1 cellular context compared by ENCODE assay signal in the genomic region with DNA sequence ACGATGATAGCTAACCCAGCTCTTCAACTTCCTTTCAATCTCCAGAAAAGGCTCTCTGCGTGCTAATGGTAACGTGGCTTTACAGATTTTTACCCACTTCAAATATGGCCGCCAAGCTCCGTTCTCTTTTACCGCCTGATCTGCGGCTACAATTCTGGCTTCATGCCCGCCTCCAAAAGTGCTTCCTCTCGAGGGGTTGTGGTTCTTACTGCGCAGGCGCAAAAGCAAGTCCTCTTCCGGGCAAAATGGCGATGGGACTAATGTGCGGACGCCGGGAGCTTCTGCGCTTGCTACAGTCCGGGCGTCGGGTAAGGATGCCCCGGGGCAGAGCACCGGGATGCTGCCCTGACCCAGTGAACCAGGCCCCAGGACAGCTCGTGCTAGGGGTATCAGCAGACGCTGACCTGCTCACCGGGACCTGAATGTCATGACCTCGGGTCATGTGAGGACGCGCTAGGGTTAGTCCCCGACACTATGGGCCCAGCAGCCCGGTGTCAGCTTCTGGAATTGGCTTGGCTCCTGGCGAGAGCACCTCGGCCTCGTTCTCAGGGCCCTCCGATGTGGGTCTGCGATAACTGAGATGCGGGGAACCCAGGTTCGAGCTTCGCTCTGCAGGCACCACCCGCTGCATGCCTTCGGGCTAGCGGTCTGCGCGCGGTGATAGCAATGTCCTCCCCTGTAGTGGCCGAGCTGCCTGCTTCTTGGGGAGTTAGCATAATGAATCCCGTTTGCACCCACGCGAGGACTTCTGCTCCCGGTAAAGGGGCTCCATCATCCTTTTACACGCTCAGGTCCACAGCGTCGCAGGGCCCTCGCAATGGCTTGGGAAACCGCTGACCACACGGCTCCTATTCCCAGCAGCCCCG.
A peak's percentile ranks its signal among the peaks of the same experiment; 100 is the strongest.
TF ChIP-seq lines count a peak whose summit lies in the region.

A gene (plus strand): TSS at position 232 of the 866 bp plus-strand sequence. CDS start 14 bp downstream, at position 246.

TF ChIP-seq in K562, 482 proteins besides CTCF, POLR2A, EP300 and RAD21 (continued from another document and continues in another):
- TF ChIP-seq, protein P1, sequence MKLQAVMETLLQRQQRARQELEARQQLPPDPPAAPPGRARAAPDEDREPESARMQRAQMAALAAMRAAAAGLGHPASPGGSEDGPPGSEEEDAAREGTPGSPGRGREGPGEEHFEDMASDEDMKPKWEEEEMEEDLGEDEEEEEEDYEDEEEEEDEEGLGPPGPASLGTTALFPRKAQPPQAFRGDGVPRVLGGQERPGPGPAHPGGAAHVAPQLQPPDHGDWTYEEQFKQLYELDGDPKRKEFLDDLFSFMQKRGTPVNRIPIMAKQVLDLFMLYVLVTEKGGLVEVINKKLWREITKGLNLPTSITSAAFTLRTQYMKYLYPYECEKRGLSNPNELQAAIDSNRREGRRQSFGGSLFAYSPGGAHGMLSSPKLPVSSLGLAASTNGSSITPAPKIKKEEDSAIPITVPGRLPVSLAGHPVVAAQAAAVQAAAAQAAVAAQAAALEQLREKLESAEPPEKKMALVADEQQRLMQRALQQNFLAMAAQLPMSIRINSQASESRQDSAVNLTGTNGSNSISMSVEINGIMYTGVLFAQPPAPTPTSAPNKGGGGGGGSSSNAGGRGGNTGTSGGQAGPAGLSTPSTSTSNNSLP (IDR thresholded peaks at IDR 0.05; ENCODE audit: borderline replicate concordance, low read depth, low read length) = no peak
- TF ChIP-seq ZKSCAN8 (CRISPR knock-in tag; IDR thresholded peaks at IDR 0.05) (peak; percentile 33; the same call in 1 of the 2 replicates), BHLHE40 (IDR thresholded peaks at IDR 0.05; ENCODE audit: low read length) (peak; percentile 36; the same call in 1 of the 2 replicates), MTA3 (IDR thresholded peaks at IDR 0.05; ENCODE audit: borderline replicate concordance) (0 out of 2 replicates have a peak, but pooled peaks have one; percentile 25), BRD4 (IDR thresholded peaks at IDR 0.05) (peak; percentile 89; the same call in 1 of the 2 replicates), NR3C1 (CRISPR knock-in tag; IDR thresholded peaks at IDR 0.05) (0 out of 2 replicates have a peak, but pooled peaks have one; percentile 63), HMGN3 (IDR thresholded peaks at IDR 0.05; ENCODE audit: borderline replicate concordance, extremely low read depth, insufficient read length, low read depth, low read length) (peak; percentile 41), TOE1 (IDR thresholded peaks at IDR 0.05; ENCODE audit: borderline replicate concordance) (peak; percentile 28; the same call in 1 of the 2 replicates), TOE1 (CRISPR knock-in tag; IDR thresholded peaks at IDR 0.05; ENCODE audit: borderline replicate concordance, low read depth) (no peak), RNF2 (IDR thresholded peaks at IDR 0.05) (0 out of 2 replicates have a peak, but pooled peaks have one; percentile 42), NR2C2 (CRISPR knock-in tag; IDR thresholded peaks at IDR 0.05) (peak; percentile 64; the same call in 1 of the 2 replicates), NR2C2 (tag; IDR thresholded peaks at IDR 0.05) (peak; percentile 99), GABPA (tag; conservative IDR thresholded peaks at IDR 0.05; ENCODE audit: low read depth) (peak; percentile 92), NFRKB (IDR thresholded peaks at IDR 0.05; ENCODE audit: low read depth) (peak; percentile 99), ZNF444 (CRISPR knock-in tag; IDR thresholded peaks at IDR 0.05) (0 out of 2 replicates have a peak, but pooled peaks have one; percentile 8), ZNF12 (CRISPR knock-in tag; IDR thresholded peaks at IDR 0.05) (peak; percentile 62; the same call in 1 of the 2 replicates), CHD1 (IDR thresholded peaks at IDR 0.05; ENCODE audit: low read length) (peak; percentile 50), ZNF232 (CRISPR knock-in tag; IDR thresholded peaks at IDR 0.05) (no peak), ZNF263 (CRISPR knock-in tag; IDR thresholded peaks at IDR 0.05; ENCODE audit: borderline replicate concordance) (peak; percentile 63; the same call in 1 of the 2 replicates), FUS (optimal IDR thresholded peaks at IDR 0.05; ENCODE audit: low read depth, low read length) (no peak), HDAC2 (IDR thresholded peaks at IDR 0.05) (peak; percentile 49; the same call in 1 of the 2 replicates), STAG1 (CRISPR knock-in tag; IDR thresholded peaks at IDR 0.05; ENCODE audit: borderline replicate concordance) (no peak), HNRNPLL (IDR thresholded peaks at IDR 0.05; ENCODE audit: low read depth, low read length, poor library complexity, severe bottlenecking) (no peak), SAP30 (IDR thresholded peaks at IDR 0.05; ENCODE audit: borderline replicate concordance, insufficient read depth, low read depth, low read length, poor library complexity, severe bottlenecking) (peak; percentile 85), ZNF76 (CRISPR knock-in tag; IDR thresholded peaks at IDR 0.05; ENCODE audit: borderline replicate concordance) (0 out of 2 replicates have a peak, but pooled peaks have one; percentile 50), ZBTB1 (CRISPR knock-in tag; IDR thresholded peaks at IDR 0.05; ENCODE audit: borderline replicate concordance, low read depth) (0 out of 2 replicates have a peak, but pooled peaks have one; percentile 54), RBM25 (IDR thresholded peaks at IDR 0.05; ENCODE audit: low read depth, low read length, severe bottlenecking) (no peak), HDAC3 (IDR thresholded peaks at IDR 0.05; ENCODE audit: borderline replicate concordance, partially characterized antibody) (peak; percentile 29), JUNB (CRISPR knock-in tag; conservative IDR thresholded peaks at IDR 0.05) (0 out of 2 replicates have a peak, but pooled peaks have one; percentile 21), GTF2F1 (IDR thresholded peaks at IDR 0.05; ENCODE audit: low read depth, low read length) (peak; percentile 56; the same call in 1 of the 2 replicates), NR1H2 (CRISPR knock-in tag; IDR thresholded peaks at IDR 0.05) (peak; percentile 97), SP1 (CRISPR knock-in tag; IDR thresholded peaks at IDR 0.05) (peak; percentile 64)
- TF ChIP-seq, protein P2, sequence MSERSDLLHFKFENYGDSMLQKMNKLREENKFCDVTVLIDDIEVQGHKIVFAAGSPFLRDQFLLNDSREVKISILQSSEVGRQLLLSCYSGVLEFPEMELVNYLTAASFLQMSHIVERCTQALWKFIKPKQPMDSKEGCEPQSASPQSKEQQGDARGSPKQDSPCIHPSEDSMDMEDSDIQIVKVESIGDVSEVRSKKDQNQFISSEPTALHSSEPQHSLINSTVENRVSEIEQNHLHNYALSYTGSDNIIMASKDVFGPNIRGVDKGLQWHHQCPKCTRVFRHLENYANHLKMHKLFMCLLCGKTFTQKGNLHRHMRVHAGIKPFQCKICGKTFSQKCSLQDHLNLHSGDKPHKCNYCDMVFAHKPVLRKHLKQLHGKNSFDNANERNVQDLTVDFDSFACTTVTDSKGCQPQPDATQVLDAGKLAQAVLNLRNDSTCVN (CRISPR knock-in tag; IDR thresholded peaks at IDR 0.05) = no peak
- TF ChIP-seq, protein P3, sequence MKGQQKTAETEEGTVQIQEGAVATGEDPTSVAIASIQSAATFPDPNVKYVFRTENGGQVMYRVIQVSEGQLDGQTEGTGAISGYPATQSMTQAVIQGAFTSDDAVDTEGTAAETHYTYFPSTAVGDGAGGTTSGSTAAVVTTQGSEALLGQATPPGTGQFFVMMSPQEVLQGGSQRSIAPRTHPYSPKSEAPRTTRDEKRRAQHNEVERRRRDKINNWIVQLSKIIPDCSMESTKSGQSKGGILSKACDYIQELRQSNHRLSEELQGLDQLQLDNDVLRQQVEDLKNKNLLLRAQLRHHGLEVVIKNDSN (CRISPR knock-in tag; IDR thresholded peaks at IDR 0.05) = peak; percentile 71
- TF ChIP-seq, protein P4, sequence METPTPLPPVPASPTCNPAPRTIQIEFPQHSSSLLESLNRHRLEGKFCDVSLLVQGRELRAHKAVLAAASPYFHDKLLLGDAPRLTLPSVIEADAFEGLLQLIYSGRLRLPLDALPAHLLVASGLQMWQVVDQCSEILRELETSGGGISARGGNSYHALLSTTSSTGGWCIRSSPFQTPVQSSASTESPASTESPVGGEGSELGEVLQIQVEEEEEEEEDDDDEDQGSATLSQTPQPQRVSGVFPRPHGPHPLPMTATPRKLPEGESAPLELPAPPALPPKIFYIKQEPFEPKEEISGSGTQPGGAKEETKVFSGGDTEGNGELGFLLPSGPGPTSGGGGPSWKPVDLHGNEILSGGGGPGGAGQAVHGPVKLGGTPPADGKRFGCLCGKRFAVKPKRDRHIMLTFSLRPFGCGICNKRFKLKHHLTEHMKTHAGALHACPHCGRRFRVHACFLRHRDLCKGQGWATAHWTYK (CRISPR knock-in tag; IDR thresholded peaks at IDR 0.05) = peak; percentile 33; the same call in 1 of the 2 replicates
- TF ChIP-seq, protein P5, sequence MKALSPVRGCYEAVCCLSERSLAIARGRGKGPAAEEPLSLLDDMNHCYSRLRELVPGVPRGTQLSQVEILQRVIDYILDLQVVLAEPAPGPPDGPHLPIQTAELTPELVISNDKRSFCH (CRISPR knock-in tag; IDR thresholded peaks at IDR 0.05) = no peak
- TF ChIP-seq, protein P5 (tag; IDR thresholded peaks at IDR 0.05) = no peak; the same call in 1 of the 2 replicates
- TF ChIP-seq, protein P6, sequence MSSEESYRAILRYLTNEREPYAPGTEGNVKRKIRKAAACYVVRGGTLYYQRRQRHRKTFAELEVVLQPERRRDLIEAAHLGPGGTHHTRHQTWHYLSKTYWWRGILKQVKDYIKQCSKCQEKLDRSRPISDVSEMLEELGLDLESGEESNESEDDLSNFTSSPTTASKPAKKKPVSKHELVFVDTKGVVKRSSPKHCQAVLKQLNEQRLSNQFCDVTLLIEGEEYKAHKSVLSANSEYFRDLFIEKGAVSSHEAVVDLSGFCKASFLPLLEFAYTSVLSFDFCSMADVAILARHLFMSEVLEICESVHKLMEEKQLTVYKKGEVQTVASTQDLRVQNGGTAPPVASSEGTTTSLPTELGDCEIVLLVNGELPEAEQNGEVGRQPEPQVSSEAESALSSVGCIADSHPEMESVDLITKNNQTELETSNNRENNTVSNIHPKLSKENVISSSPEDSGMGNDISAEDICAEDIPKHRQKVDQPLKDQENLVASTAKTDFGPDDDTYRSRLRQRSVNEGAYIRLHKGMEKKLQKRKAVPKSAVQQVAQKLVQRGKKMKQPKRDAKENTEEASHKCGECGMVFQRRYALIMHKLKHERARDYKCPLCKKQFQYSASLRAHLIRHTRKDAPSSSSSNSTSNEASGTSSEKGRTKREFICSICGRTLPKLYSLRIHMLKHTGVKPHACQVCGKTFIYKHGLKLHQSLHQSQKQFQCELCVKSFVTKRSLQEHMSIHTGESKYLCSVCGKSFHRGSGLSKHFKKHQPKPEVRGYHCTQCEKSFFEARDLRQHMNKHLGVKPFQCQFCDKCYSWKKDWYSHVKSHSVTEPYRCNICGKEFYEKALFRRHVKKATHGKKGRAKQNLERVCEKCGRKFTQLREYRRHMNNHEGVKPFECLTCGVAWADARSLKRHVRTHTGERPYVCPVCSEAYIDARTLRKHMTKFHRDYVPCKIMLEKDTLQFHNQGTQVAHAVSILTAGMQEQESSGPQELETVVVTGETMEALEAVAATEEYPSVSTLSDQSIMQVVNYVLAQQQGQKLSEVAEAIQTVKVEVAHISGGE (CRISPR knock-in tag; IDR thresholded peaks at IDR 0.05) = peak in 2 of 3 experiments; percentile 59 to 90; a peak in 3 of 6 replicates
- TF ChIP-seq, protein P7, sequence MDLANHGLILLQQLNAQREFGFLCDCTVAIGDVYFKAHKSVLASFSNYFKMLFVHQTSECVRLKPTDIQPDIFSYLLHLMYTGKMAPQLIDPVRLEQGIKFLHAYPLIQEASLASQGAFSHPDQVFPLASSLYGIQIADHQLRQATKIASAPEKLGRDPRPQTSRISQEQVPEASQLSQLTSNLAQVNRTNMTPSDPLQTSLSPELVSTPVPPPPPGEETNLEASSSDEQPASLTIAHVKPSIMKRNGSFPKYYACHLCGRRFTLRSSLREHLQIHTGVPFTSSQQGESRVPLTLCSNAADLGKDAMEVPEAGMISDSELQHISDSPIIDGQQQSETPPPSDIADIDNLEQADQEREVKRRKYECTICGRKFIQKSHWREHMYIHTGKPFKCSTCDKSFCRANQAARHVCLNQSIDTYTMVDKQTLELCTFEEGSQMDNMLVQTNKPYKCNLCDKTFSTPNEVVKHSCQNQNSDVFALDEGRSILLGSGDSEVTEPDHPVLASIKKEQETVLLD (IDR thresholded peaks at IDR 0.05) = peak; percentile 96
- TF ChIP-seq, protein P8, sequence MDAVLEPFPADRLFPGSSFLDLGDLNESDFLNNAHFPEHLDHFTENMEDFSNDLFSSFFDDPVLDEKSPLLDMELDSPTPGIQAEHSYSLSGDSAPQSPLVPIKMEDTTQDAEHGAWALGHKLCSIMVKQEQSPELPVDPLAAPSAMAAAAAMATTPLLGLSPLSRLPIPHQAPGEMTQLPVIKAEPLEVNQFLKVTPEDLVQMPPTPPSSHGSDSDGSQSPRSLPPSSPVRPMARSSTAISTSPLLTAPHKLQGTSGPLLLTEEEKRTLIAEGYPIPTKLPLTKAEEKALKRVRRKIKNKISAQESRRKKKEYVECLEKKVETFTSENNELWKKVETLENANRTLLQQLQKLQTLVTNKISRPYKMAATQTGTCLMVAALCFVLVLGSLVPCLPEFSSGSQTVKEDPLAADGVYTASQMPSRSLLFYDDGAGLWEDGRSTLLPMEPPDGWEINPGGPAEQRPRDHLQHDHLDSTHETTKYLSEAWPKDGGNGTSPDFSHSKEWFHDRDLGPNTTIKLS (IDR thresholded peaks at IDR 0.05; ENCODE audit: borderline replicate concordance, low read depth) = peak; percentile 83
- TF ChIP-seq, protein P9, sequence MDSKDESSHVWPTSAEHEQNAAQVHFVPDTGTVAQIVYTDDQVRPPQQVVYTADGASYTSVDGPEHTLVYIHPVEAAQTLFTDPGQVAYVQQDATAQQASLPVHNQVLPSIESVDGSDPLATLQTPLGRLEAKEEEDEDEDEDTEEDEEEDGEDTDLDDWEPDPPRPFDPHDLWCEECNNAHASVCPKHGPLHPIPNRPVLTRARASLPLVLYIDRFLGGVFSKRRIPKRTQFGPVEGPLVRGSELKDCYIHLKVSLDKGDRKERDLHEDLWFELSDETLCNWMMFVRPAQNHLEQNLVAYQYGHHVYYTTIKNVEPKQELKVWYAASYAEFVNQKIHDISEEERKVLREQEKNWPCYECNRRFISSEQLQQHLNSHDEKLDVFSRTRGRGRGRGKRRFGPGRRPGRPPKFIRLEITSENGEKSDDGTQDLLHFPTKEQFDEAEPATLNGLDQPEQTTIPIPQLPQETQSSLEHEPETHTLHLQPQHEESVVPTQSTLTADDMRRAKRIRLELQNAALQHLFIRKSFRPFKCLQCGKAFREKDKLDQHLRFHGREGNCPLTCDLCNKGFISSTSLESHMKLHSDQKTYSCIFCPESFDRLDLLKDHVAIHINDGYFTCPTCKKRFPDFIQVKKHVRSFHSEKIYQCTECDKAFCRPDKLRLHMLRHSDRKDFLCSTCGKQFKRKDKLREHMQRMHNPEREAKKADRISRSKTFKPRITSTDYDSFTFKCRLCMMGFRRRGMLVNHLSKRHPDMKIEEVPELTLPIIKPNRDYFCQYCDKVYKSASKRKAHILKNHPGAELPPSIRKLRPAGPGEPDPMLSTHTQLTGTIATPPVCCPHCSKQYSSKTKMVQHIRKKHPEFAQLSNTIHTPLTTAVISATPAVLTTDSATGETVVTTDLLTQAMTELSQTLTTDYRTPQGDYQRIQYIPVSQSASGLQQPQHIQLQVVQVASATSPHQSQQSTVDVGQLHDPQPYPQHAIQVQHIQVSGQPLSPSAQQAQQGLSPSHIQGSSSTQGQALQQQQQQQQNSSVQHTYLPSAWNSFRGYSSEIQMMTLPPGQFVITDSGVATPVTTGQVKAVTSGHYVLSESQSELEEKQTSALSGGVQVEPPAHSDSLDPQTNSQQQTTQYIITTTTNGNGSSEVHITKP (IDR thresholded peaks at IDR 0.05; ENCODE audit: partially characterized antibody) = no peak
